Comparison of ENCODE assay signal across 8 cellular contexts in genomic region chr6:87589693-87590416, GRCh38. TPM values are rescaled to one million over a fixed set of nuclear protein-coding genes. Genes with fewer than 3 reads are reported as not detected.
DNase-seq lines count a peak whose midpoint lies in the region; ATAC-seq lines count a peak whose summit lies in the region.

Gene ORC3 (plus strand): TSS chr6:87590135. CDS start chr6:87590169, 34 bp downstream.
A gene with protein sequence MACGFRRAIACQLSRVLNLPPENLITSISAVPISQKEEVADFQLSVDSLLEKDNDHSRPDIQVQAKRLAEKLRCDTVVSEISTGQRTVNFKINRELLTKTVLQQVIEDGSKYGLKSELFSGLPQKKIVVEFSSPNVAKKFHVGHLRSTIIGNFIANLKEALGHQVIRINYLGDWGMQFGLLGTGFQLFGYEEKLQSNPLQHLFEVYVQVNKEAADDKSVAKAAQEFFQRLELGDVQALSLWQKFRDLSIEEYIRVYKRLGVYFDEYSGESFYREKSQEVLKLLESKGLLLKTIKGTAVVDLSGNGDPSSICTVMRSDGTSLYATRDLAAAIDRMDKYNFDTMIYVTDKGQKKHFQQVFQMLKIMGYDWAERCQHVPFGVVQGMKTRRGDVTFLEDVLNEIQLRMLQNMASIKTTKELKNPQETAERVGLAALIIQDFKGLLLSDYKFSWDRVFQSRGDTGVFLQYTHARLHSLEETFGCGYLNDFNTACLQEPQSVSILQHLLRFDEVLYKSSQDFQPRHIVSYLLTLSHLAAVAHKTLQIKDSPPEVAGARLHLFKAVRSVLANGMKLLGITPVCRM (minus strand): TSS chr6:87589987. CDS start chr6:87589957, 30 bp downstream.

- H3K36me3 ChIP-seq in NT2/D1 (ENCODE audit: insufficient read depth, insufficient read length, low read length) (peaks cover 49% of the 10 kb centered on the region), endocrine pancreas (ENCODE audit: control insufficient read depth, insufficient read depth, low read length) (no peaks in the 10 kb centered on the region)

- ATAC-seq in GM21381 (IDR thresholded peaks at IDR 0.05; ENCODE audit: unreplicated experiment): peak; percentile 100
- ATAC-seq in activated CD8-positive, alpha-beta memory T cell treated with anti-CD3 and anti-CD28 coated beads, Interleukin-2, amount 10 ng/mL, durations not matched to agents 7 days and 5 days: peak; percentile 99

- H3K9ac ChIP-seq in NT2/D1 (ENCODE audit: insufficient read length, low read depth) (peak within 1 kb of the TSS; percentile 98), endocrine pancreas (ENCODE audit: control insufficient read depth, insufficient read depth, low read length) (peak within 1 kb of the TSS; percentile 97)

- no peaks in the 10 kb centered on the region for H3K27me3 ChIP-seq in NT2/D1 (ENCODE audit: insufficient read depth, insufficient read length)
- H3K27me3 ChIP-seq in endocrine pancreas (ENCODE audit: control insufficient read depth, insufficient read depth, low read length): no peaks in the 10 kb centered on the region

- peak within 1 kb of the TSS; percentile 86 for H3K27ac Mint-ChIP-seq in activated CD8-positive, alpha-beta memory T cell treated with anti-CD3 and anti-CD28 coated beads, Interleukin-2, amount 10 ng/mL, durations not matched to agents 7 days and 5 days

- peaks cover 2% of the 10 kb centered on the region for H3K9me3 Mint-ChIP-seq in activated CD8-positive, alpha-beta memory T cell treated with anti-CD3 and anti-CD28 coated beads, Interleukin-2, amount 10 ng/mL, durations not matched to agents 7 days and 5 days (ENCODE audit: low read depth)

- H3K27me3 Mint-ChIP-seq in activated CD8-positive, alpha-beta memory T cell treated with anti-CD3 and anti-CD28 coated beads, Interleukin-2, amount 10 ng/mL, durations not matched to agents 7 days and 5 days: no peaks in the 10 kb centered on the region

- H3K4me3 Mint-ChIP-seq in activated CD8-positive, alpha-beta memory T cell treated with anti-CD3 and anti-CD28 coated beads, Interleukin-2, amount 10 ng/mL, durations not matched to agents 7 days and 5 days: peak within 1 kb of the TSS; percentile 89

- H3K4me1 Mint-ChIP-seq in activated CD8-positive, alpha-beta memory T cell treated with anti-CD3 and anti-CD28 coated beads, Interleukin-2, amount 10 ng/mL, durations not matched to agents 7 days and 5 days: peaks cover 42% of the 10 kb centered on the region

- peak; percentile 94 for DNase-seq in COR-L47 (lab: John Stamatoyannopoulos, UW)
- DNase-seq in HUDEP-2 (lab: John Stamatoyannopoulos, UW; ENCODE audit: unreplicated experiment in 76 of 76): peak; percentile 57 to 99 (median 96)
- peak; percentile 79 for DNase-seq in NT2/D1 (ENCODE audit: low read depth, low spot score)
- DNase-seq in activated CD8-positive, alpha-beta memory T cell treated with anti-CD3 and anti-CD28 coated beads, Interleukin-2, amount 10 ng/mL, durations not matched to agents 7 days and 5 days: peak; percentile 97
- peak; percentile 99 for DNase-seq in mesenteric fat pad (ENCODE audit: low spot score)
- peak; percentile 83 for DNase-seq in stimulated activated CD8-positive, alpha-beta memory T cell treated with anti-CD3 and anti-CD28 coated beads, Interleukin-15, amount 100 ng/mL, for 24 hours (ENCODE audit: low read depth)

- no peaks in the 10 kb centered on the region; the same call in 1 of the 2 replicates for H3K9me3 ChIP-seq in NT2/D1 (ENCODE audit: insufficient read depth, low read length)
- H3K9me3 ChIP-seq in endocrine pancreas (ENCODE audit: control insufficient read depth, low read length): no peaks in the 10 kb centered on the region

- H3K4me1 ChIP-seq in NT2/D1 (ENCODE audit: insufficient read depth, insufficient read length): no peaks in the 10 kb centered on the region
- H3K4me1 ChIP-seq in endocrine pancreas (ENCODE audit: control insufficient read depth, insufficient read depth, low read length): peaks cover 26% of the 10 kb centered on the region

- CTCF ChIA-PET in activated CD8-positive, alpha-beta memory T cell treated with anti-CD3 and anti-CD28 coated beads, Interleukin-2, amount 10 ng/mL, durations not matched to agents 7 days and 5 days (lab: Charles Lee): interaction anchor here (1.0 kb wide), 1 partner anchor 46 kb away, joined by 3 read pairs; no protein-coding TSS in a partner anchor

- peak within 1 kb of the TSS; percentile 98 for H3K4me3 ChIP-seq in NT2/D1 (ENCODE audit: insufficient read length, low read depth)
- peak within 1 kb of the TSS; percentile 99 for H3K4me3 ChIP-seq in endocrine pancreas (ENCODE audit: control insufficient read depth, insufficient read depth, low read length)

- H3K36me3 Mint-ChIP-seq in activated CD8-positive, alpha-beta memory T cell treated with anti-CD3 and anti-CD28 coated beads, Interleukin-2, amount 10 ng/mL, durations not matched to agents 7 days and 5 days: peaks cover 20% of the 10 kb centered on the region

RNA-seq across cellular contexts. Expression of gene ORC3, which starts in this region (rescaled TPM):
- total RNA-seq in activated CD8-positive, alpha-beta memory T cell treated with anti-CD3 and anti-CD28 coated beads, Interleukin-2, amount 10 ng/mL, durations not matched to agents 7 days and 5 days: 10 to 100 TPM; 31.8 to 34.6 TPM
- 18.5 TPM for total RNA-seq in mesenteric fat pad

RNA-seq across cellular contexts. Expression of the second gene that starts in this region (rescaled TPM):
- 10 to 100 TPM; 22.1 to 22.7 TPM for total RNA-seq in activated CD8-positive, alpha-beta memory T cell treated with anti-CD3 and anti-CD28 coated beads, Interleukin-2, amount 10 ng/mL, durations not matched to agents 7 days and 5 days
- 38.5 TPM for total RNA-seq in mesenteric fat pad

Comparison
In these comparisons a context has a peak if more than half of its experiments do, and no peak if none do; other contexts are left out.
1. Peak in every context shown above with its lines: DNase-seq, ATAC-seq and H3K4me3 ChIP-seq.